Comparison of ENCODE assay signal across 21 cellular contexts in genomic region chr11:67251841-67252240, GRCh38. TPM values are rescaled to one million over a fixed set of nuclear protein-coding genes. Genes with fewer than 3 reads are reported as not detected.
DNase-seq lines count a peak whose midpoint lies in the region; TF ChIP-seq lines count a peak whose summit lies in the region.
"Had no signal": no experiment of that assay in that cellular context is flagged by ENCODE, and none has a peak within 500 bp of the region (broad histone marks: within the 10 kb centered on the region; RNA-seq: fewer than 3 reads in every experiment).

No MANE protein-coding gene starts in this region.

- peaks cover 0 to 7% (median 0%) of the 10 kb centered on the region in 8 donors for H3K9me3 Mint-ChIP-seq in CD4-positive, alpha-beta memory T cell
- H3K9me3 Mint-ChIP-seq in activated naive CD8-positive, alpha-beta T cell treated with anti-CD3 and anti-CD28 coated beads for 36 hours: no peaks in the 10 kb centered on the region
- H3K9me3 Mint-ChIP-seq: activated T-cell treated with anti-CD3 and anti-CD28 coated beads, Interleukin-2, amount 50 U/mL, for 4 hours; stimulated activated naive CD8-positive, alpha-beta T cell treated with anti-CD3 and anti-CD28 coated beads, Interleukin-15, amount 100 ng/mL, for 72 hours had no signal

- intact Hi-C loops in CD4-positive, alpha-beta memory T cell (cut with micrococcal nuclease): no loop called here

- peaks cover 76 to 94% of the 10 kb centered on the region in 2 donors for H3K36me3 Mint-ChIP-seq in CD4-positive, alpha-beta memory T cell
- peaks cover 54% of the 10 kb centered on the region for H3K36me3 Mint-ChIP-seq in activated naive CD8-positive, alpha-beta T cell treated with anti-CD3 and anti-CD28 coated beads for 36 hours

- DNase-seq in CD4-positive, alpha-beta memory T cell: peak in 1 of 5 donors; percentile 24
- DNase-seq in activated naive CD8-positive, alpha-beta T cell treated with anti-CD3 and anti-CD28 coated beads for 36 hours: no peak
- DNase-seq in glomerular visceral epithelial cell (ENCODE audit: extremely low spot score) (peak; percentile 44), NAMALWA (ENCODE audit: low spot score) (no peak), NCI-H2171 treated with DMSO at 0.1 percent for 48 hours (lab: John Stamatoyannopoulos, UW) (no peak), GF-D8 (lab: John Stamatoyannopoulos, UW) (no peak), SW480 (ENCODE audit: low spot score) (no peak)
- DNase-seq: activated T-cell treated with anti-CD3 and anti-CD28 coated beads, Interleukin-2, amount 50 U/mL, for 4 hours; DMS79 treated with DMSO at 0.1 percent for 48 hours; kidney; NCI-H1048; NCI-H187 treated with DMSO at 0.1 percent for 48 hours; NCI-H226; SIG-M5; stimulated activated CD4-positive, alpha-beta T cell treated with anti-CD3 and anti-CD28 coated beads, Interleukin-1b, Interleukin-23, amount 100 ng/mL, for 48 hours; stimulated activated naive CD8-positive, alpha-beta T cell treated with anti-CD3 and anti-CD28 coated beads, Interleukin-15, amount 100 ng/mL, for 72 hours; T-helper 17 cell; transverse colon had no signal

- H3K27ac ChIP-seq in 22Rv1: peak overlapping the region; percentile 17; the same call in 1 of the 2 replicates
- H3K27ac ChIP-seq in CD4-positive, alpha-beta memory T cell (ENCODE audit: low read depth, low read length): peak overlapping the region; percentile 1
- H3K27ac ChIP-seq: epithelial cell of prostate, parathyroid adenoma, transverse colon had no signal

- no peak overlapping the region for H3K4me3 Mint-ChIP-seq in CD4-positive, alpha-beta memory T cell
- no peak overlapping the region for H3K4me3 Mint-ChIP-seq in activated naive CD8-positive, alpha-beta T cell treated with anti-CD3 and anti-CD28 coated beads for 36 hours
- H3K4me3 Mint-ChIP-seq: activated T-cell treated with anti-CD3 and anti-CD28 coated beads, Interleukin-2, amount 50 U/mL, for 4 hours; stimulated activated naive CD8-positive, alpha-beta T cell treated with anti-CD3 and anti-CD28 coated beads, Interleukin-15, amount 100 ng/mL, for 72 hours; T-helper 17 cell had no signal

- H3K9me3 ChIP-seq in CD4-positive, alpha-beta memory T cell (ENCODE audit: control insufficient read depth in 1 of 2, low read length in 2 of 2): no peaks in the 10 kb centered on the region
- H3K9me3 ChIP-seq: transverse colon had no signal

- H3K4me1 Mint-ChIP-seq in CD4-positive, alpha-beta memory T cell: peaks cover 10 to 53% (median 33%) of the 10 kb centered on the region in 4 donors
- H3K4me1 Mint-ChIP-seq in activated naive CD8-positive, alpha-beta T cell treated with anti-CD3 and anti-CD28 coated beads for 36 hours: peaks cover 29% of the 10 kb centered on the region

- H3K27me3 Mint-ChIP-seq in CD4-positive, alpha-beta memory T cell: no peaks in the 10 kb centered on the region
- no peaks in the 10 kb centered on the region for H3K27me3 Mint-ChIP-seq in activated naive CD8-positive, alpha-beta T cell treated with anti-CD3 and anti-CD28 coated beads for 36 hours
- H3K27me3 Mint-ChIP-seq: stimulated activated naive CD8-positive, alpha-beta T cell treated with anti-CD3 and anti-CD28 coated beads, Interleukin-15, amount 100 ng/mL, for 72 hours; T-helper 17 cell had no signal

- CTCF ChIA-PET in CD4-positive, alpha-beta memory T cell (lab: Charles Lee; ENCODE audit: partially characterized antibody): interaction anchor here (1.0 to 3.8 kb wide), 5 partner anchors 10 to 131 kb away, joined by 3 to 16 read pairs (median 10); no protein-coding TSS in a partner anchor

- H3K36me3 ChIP-seq in CD4-positive, alpha-beta memory T cell (ENCODE audit: insufficient read depth, low read length): peaks cover 96% of the 10 kb centered on the region

- no peaks in the 10 kb centered on the region for H3K27me3 ChIP-seq in CD4-positive, alpha-beta memory T cell (ENCODE audit: insufficient read depth, low read length)
- H3K27me3 ChIP-seq: transverse colon had no signal

- TF ChIP-seq CTCF in 22Rv1 (IDR thresholded peaks at IDR 0.05): no peak

- POLR2A ChIA-PET in CD4-positive, alpha-beta memory T cell (lab: Charles Lee; ENCODE audit: partially characterized antibody): interaction anchor here (1.4 to 8.1 kb wide), 2 partner anchors 12 to 66 kb away, joined by 3 to 64 read pairs; no protein-coding TSS in a partner anchor

- peak overlapping the region in 5 of 7 donors; percentile 5 to 78 (median 22) for H3K27ac Mint-ChIP-seq in CD4-positive, alpha-beta memory T cell
- H3K27ac Mint-ChIP-seq in activated naive CD8-positive, alpha-beta T cell treated with anti-CD3 and anti-CD28 coated beads for 36 hours: peak overlapping the region; percentile 35

- H3K4me3 ChIP-seq in CD4-positive, alpha-beta memory T cell (ENCODE audit: low read length in 2 of 2): no peak overlapping the region
- H3K4me3 ChIP-seq: transverse colon had no signal

- peaks cover 15% of the 10 kb centered on the region for H3K4me1 ChIP-seq in CD4-positive, alpha-beta memory T cell (ENCODE audit: insufficient read depth, low read length)

RNA-seq across cellular contexts. Expression of gene GRK2, which starts 14.4 kb away (rescaled TPM):
- total RNA-seq in CD4-positive, alpha-beta memory T cell: 100 to 1,000 TPM; 299 to 310 TPM
- polyA plus RNA-seq in CD4-positive, alpha-beta memory T cell: 10 to 100 TPM; 12.8 to 63.7 TPM
- 100 to 1,000 TPM; 211 to 219 TPM for total RNA-seq in activated naive CD8-positive, alpha-beta T cell treated with anti-CD3 and anti-CD28 coated beads for 36 hours

RNA-seq across cellular contexts. Expression of gene ANKRD13D, which starts 37.3 kb away (rescaled TPM):
- 100 to 1,000 TPM; 244 to 247 TPM for total RNA-seq in CD4-positive, alpha-beta memory T cell
- 10 to 100 TPM; 12.0 to 31.3 TPM for polyA plus RNA-seq in CD4-positive, alpha-beta memory T cell
- 10 to 100 TPM; 52.0 to 55.7 TPM for total RNA-seq in activated naive CD8-positive, alpha-beta T cell treated with anti-CD3 and anti-CD28 coated beads for 36 hours

RNA-seq across cellular contexts. Expression of gene SSH3, which starts 51.5 kb away (rescaled TPM):
- 10 to 100 TPM; 22.5 to 26.3 TPM for total RNA-seq in CD4-positive, alpha-beta memory T cell
- 1 to 10 TPM in 1 of 2 donors, under 1 TPM in 1; 0.79 to 6.5 TPM for polyA plus RNA-seq in CD4-positive, alpha-beta memory T cell
- 1 to 10 TPM; 4.6 to 4.7 TPM for total RNA-seq in activated naive CD8-positive, alpha-beta T cell treated with anti-CD3 and anti-CD28 coated beads for 36 hours

Comparison
In these comparisons a context has a peak if more than half of its experiments do, and no peak if none do; other contexts are left out.
1. RNA of gene ANKRD13D, which starts 37.3 kb away (total RNA-seq): 244 to 247 TPM in CD4-positive, alpha-beta memory T cell; 52.0 to 55.7 TPM in activated naive CD8-positive, alpha-beta T cell treated with anti-CD3 and anti-CD28 coated beads for 36 hours; every median in the first group is over 4 times any median in the second.
2. RNA of gene SSH3, which starts 51.5 kb away (total RNA-seq): 22.5 to 26.3 TPM in CD4-positive, alpha-beta memory T cell; 4.6 to 4.7 TPM in activated naive CD8-positive, alpha-beta T cell treated with anti-CD3 and anti-CD28 coated beads for 36 hours; every median in the first group is over 4 times any median in the second.